Comparison of ENCODE assay signal across 1 cellular context in the genomic region with DNA sequence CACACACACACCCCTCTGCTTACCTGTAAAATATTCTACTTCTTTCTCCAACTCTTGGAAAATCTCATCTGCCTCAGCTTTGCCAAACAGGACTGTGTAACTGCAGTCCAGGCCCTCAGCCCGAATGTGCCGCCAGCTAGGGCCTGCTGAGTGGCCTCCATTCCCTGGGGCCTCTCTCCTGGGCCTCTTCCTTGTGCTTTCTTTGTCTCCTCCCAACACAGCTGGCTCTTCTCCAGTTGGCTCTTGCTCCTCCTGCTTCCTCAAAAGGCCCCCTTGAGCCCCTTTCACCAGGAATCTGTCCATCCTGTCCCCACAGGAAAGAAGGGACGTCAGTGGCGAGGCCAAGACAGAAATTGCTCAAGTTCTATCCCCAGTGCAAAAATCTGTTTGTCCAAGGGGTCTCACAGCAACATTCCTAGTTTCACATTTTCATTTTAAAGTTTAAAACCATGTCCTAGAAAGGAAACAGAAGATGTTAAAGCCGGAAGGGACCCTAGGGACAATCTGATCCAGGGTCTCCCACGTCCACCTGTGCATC.
TF ChIP-seq lines count a peak whose summit lies in the region.

No MANE protein-coding gene starts in this region.

TF ChIP-seq in liver, 16 proteins besides CTCF, POLR2A, EP300 and RAD21 (continued from another document):
- TF ChIP-seq, protein P1, sequence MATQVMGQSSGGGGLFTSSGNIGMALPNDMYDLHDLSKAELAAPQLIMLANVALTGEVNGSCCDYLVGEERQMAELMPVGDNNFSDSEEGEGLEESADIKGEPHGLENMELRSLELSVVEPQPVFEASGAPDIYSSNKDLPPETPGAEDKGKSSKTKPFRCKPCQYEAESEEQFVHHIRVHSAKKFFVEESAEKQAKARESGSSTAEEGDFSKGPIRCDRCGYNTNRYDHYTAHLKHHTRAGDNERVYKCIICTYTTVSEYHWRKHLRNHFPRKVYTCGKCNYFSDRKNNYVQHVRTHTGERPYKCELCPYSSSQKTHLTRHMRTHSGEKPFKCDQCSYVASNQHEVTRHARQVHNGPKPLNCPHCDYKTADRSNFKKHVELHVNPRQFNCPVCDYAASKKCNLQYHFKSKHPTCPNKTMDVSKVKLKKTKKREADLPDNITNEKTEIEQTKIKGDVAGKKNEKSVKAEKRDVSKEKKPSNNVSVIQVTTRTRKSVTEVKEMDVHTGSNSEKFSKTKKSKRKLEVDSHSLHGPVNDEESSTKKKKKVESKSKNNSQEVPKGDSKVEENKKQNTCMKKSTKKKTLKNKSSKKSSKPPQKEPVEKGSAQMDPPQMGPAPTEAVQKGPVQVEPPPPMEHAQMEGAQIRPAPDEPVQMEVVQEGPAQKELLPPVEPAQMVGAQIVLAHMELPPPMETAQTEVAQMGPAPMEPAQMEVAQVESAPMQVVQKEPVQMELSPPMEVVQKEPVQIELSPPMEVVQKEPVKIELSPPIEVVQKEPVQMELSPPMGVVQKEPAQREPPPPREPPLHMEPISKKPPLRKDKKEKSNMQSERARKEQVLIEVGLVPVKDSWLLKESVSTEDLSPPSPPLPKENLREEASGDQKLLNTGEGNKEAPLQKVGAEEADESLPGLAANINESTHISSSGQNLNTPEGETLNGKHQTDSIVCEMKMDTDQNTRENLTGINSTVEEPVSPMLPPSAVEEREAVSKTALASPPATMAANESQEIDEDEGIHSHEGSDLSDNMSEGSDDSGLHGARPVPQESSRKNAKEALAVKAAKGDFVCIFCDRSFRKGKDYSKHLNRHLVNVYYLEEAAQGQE (IDR thresholded peaks at IDR 0.05), result no peak
- TF ChIP-seq YY1 (IDR thresholded peaks at IDR 0.05) (no peak), HNF4G (IDR thresholded peaks at IDR 0.05) (no peak)
